In the genomic region with DNA sequence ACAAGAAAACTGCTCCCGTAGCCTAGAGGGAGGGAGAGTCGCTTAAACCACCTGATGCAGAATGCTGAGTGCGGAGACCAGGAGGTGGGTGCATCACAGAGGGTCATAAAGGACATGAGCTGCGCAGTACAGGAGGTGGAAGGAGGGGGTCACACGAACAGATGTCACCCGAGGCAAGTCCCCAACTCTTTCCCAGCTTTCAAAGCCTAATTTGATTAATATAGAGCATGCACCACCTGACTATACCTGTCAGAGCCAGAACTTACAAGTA, we compare ENCODE assay signal across 8 cellular contexts. TPM values are rescaled to one million over a fixed set of nuclear protein-coding genes. Genes with fewer than 3 reads are reported as not detected.
DNase-seq lines count a peak whose midpoint lies in the region; ATAC-seq and TF ChIP-seq lines count a peak whose summit lies in the region.

No MANE protein-coding gene starts in this region.

- peak overlapping the region; percentile 98 for H2AFZ ChIP-seq in Loucy (ENCODE audit: low read length)
- peak overlapping the region; percentile 93 for H2AFZ ChIP-seq in neuron (ENCODE audit: low read depth, low read length)

- H3K27ac Mint-ChIP-seq in CD4-positive, CD25-positive, alpha-beta regulatory T cell, result peak overlapping the region; percentile 88 to 99 (median 94)

- no peaks in the 10 kb centered on the region for H3K36me3 ChIP-seq in CD4-positive, CD25-positive, alpha-beta regulatory T cell (ENCODE audit: control insufficient read depth, insufficient read depth, low read length)
- H3K36me3 ChIP-seq in Loucy (ENCODE audit: insufficient read depth, low read length) (no peaks in the 10 kb centered on the region), colonic mucosa (no peaks in the 10 kb centered on the region), neuron (ENCODE audit: insufficient read depth, low read length) (no peaks in the 10 kb centered on the region)

- H3K4me1 ChIP-seq in CD4-positive, CD25-positive, alpha-beta regulatory T cell (ENCODE audit: control insufficient read depth, insufficient read depth, low read length, poor library complexity, severe bottlenecking), result peaks cover 54% of the 10 kb centered on the region
- H3K4me1 ChIP-seq in Loucy (ENCODE audit: insufficient read depth, low read length, poor library complexity, severe bottlenecking) (peaks cover 48% of the 10 kb centered on the region), colonic mucosa (peaks cover 14% of the 10 kb centered on the region), neuron (ENCODE audit: insufficient read depth, low read length) (peaks cover 34% of the 10 kb centered on the region)

- no peaks in the 10 kb centered on the region for H3K27me3 Mint-ChIP-seq in CD4-positive, CD25-positive, alpha-beta regulatory T cell

- peak overlapping the region; percentile 84 to 92 (median 88) for H3K4me3 Mint-ChIP-seq in CD4-positive, CD25-positive, alpha-beta regulatory T cell

- peaks cover 0 to 3% (median 0%) of the 10 kb centered on the region in 7 donors for H3K9me3 Mint-ChIP-seq in CD4-positive, CD25-positive, alpha-beta regulatory T cell

- H3K36me3 Mint-ChIP-seq in CD4-positive, CD25-positive, alpha-beta regulatory T cell, result no peaks in the 10 kb centered on the region

- H3F3A ChIP-seq in Loucy (ENCODE audit: low read depth), result peaks cover 3% of the 10 kb centered on the region; the same call in 1 of the 2 replicates

- H3K9ac ChIP-seq in Loucy (ENCODE audit: low read depth, low read length, poor library complexity, severe bottlenecking), result peak overlapping the region; percentile 92
- peak overlapping the region; percentile 88 to 92 for H3K9ac ChIP-seq in colonic mucosa (ENCODE audit: low read depth in 2 of 2, low read length in 2 of 2)

- H3K27me3 ChIP-seq in CD4-positive, CD25-positive, alpha-beta regulatory T cell (ENCODE audit: control insufficient read depth, insufficient read depth, low read length), result no peaks in the 10 kb centered on the region
- H3K27me3 ChIP-seq in Loucy (ENCODE audit: insufficient read depth, low read length, poor library complexity, severe bottlenecking), result no peaks in the 10 kb centered on the region
- H3K27me3 ChIP-seq in colonic mucosa, result no peaks in the 10 kb centered on the region
- H3K27me3 ChIP-seq in neuron (ENCODE audit: insufficient read depth, low read length), result no peaks in the 10 kb centered on the region

- H4K20me1 ChIP-seq in Loucy (ENCODE audit: insufficient read depth, low read length, poor library complexity, severe bottlenecking), result peaks cover 25% of the 10 kb centered on the region

- H3K9me3 ChIP-seq in CD4-positive, CD25-positive, alpha-beta regulatory T cell (ENCODE audit: control insufficient read depth in 2 of 2, low read length in 2 of 2), result no peaks in the 10 kb centered on the region
- H3K9me3 ChIP-seq in Loucy (ENCODE audit: insufficient read depth, low read depth, low read length), result no peaks in the 10 kb centered on the region
- H3K9me3 ChIP-seq in colonic mucosa, result no peaks in the 10 kb centered on the region
- H3K9me3 ChIP-seq in neuron (ENCODE audit: low read length), result no peaks in the 10 kb centered on the region

- peak overlapping the region; percentile 76 for H3K4me3 ChIP-seq in CD4-positive, CD25-positive, alpha-beta regulatory T cell (ENCODE audit: low read depth, low read length)
- H3K4me3 ChIP-seq in Loucy (ENCODE audit: low read length, poor library complexity, severe bottlenecking) (peak overlapping the region; percentile 92), colonic mucosa (peak overlapping the region; percentile 51), neuron (ENCODE audit: low read length) (peak overlapping the region; percentile 78)

- H3K9me2 ChIP-seq in Loucy (replicated peaks; ENCODE audit: low read depth, low read length), result no peaks in the 10 kb centered on the region

- H3K79me2 ChIP-seq in Loucy (ENCODE audit: insufficient read depth, low read length), result peaks cover 49% of the 10 kb centered on the region

- DNase-seq in CD4-positive, CD25-positive, alpha-beta regulatory T cell, result no peak
- DNase-seq in colonic mucosa (no peak), kidney tubule cell (ENCODE audit: low spot score) (no peak), hepatic stellate cell (ENCODE audit: low spot score) (no peak), omental fat pad (ENCODE audit: low spot score) (no peak), epidermal melanocyte (ENCODE audit: insufficient read length, low spot score) (no peak)

- peaks cover 6 to 59% (median 43%) of the 10 kb centered on the region in 4 donors for H3K4me1 Mint-ChIP-seq in CD4-positive, CD25-positive, alpha-beta regulatory T cell

- H3K27ac ChIP-seq in CD4-positive, CD25-positive, alpha-beta regulatory T cell (ENCODE audit: insufficient read depth, low read length, poor library complexity, severe bottlenecking), result peak overlapping the region; percentile 70
- H3K27ac ChIP-seq in colonic mucosa, result no peak overlapping the region

- peak overlapping the region; percentile 95 for H3K4me2 ChIP-seq in Loucy (ENCODE audit: low read depth, low read length, poor library complexity, severe bottlenecking)

- no peak for ATAC-seq in CD4-positive, CD25-positive, alpha-beta regulatory T cell (ENCODE audit: low read depth in 2 of 2)
- no peak for ATAC-seq in omental fat pad (ENCODE audit: low FRiP score)

- intact Hi-C loops in colonic mucosa (cut with DNase I), result no loop called here

- TF ChIP-seq CTCF in Loucy (conservative IDR thresholded peaks at IDR 0.05; ENCODE audit: low read length) (no peak), colonic mucosa (IDR thresholded peaks at IDR 0.05) (no peak), omental fat pad (IDR thresholded peaks at IDR 0.05) (no peak)

RNA-seq across cellular contexts. Expression of a gene that starts 0.9 kb away (rescaled TPM):
- total RNA-seq in CD4-positive, CD25-positive, alpha-beta regulatory T cell, result 128 TPM
- 10 to 100 TPM; 40.3 to 68.4 (median 56.1) TPM for polyA plus RNA-seq in CD4-positive, CD25-positive, alpha-beta regulatory T cell
- 10 to 100 TPM; 70.3 to 73.4 TPM for total RNA-seq in colonic mucosa
- 10 to 100 TPM; 31.3 to 64.0 (median 57.9) TPM for total RNA-seq in omental fat pad
